Comparison of ENCODE assay signal across 8 cellular contexts in the genomic region with DNA sequence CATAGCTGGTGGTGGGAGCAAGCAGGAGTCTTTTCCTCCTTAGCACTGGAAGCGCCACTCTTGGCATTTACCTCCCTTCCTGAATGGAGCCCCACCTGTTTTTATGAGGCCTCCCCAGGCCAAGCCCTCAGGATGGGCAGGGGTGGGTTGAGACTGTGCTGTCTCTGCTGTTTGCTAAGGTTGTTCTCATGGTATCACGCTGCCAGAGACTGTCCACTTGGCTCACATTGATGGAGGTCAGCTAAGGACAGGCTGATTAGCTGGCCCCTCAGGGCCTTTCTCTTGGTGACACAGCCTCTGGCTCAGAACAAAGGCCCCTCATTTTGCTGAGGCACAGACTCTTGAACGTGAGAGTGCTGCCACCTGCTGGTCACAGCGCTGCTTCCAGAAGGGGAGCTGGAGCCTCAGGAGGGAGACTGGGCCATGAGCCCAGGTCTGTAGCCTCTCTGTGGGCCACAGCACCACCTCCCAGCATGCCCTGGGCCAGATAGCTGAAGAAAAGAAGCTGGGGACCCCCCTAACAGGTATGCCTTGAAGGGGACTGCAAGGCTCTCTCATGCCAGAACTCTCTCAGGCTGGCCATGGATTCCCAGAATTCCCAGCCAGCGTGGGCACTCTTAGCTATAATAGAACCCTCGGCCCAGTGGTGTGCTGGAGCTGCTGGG.
DNase-seq lines count a peak whose midpoint lies in the region; ATAC-seq and TF ChIP-seq lines count a peak whose summit lies in the region.

No MANE protein-coding gene starts in this region.

- intact Hi-C loops in activated CD4-positive, alpha-beta T cell treated with anti-CD3 and anti-CD28 coated beads for 36 hours (cut with DNase I, micrococcal nuclease), result loop anchor here (1.0 kb wide), 5 partner anchors 125 to 346 kb away; no protein-coding TSS in a partner anchor
- intact Hi-C loops in colonic mucosa (cut with DNase I) (loop anchor here (2.0 to 5.0 kb wide), 2 partner anchors 123 to 346 kb away; no protein-coding TSS in a partner anchor), right lobe of liver (cut with DNase I) (loop anchor here (10.0 kb wide), 2 partner anchors 120 to 340 kb away; no protein-coding TSS in a partner anchor)

- CTCF ChIA-PET in activated CD4-positive, alpha-beta T cell treated with anti-CD3 and anti-CD28 coated beads for 36 hours (lab: Charles Lee), result interaction anchor here (0.6 to 9.8 kb wide), 68 partner anchors 8 to 466 kb away, joined by 3 to 178 read pairs (median 5); no protein-coding TSS in a partner anchor

- no peak overlapping the region for H3K4me3 Mint-ChIP-seq in activated CD4-positive, alpha-beta T cell treated with anti-CD3 and anti-CD28 coated beads for 36 hours

- H3K27me3 ChIP-seq in colonic mucosa (no peaks in the 10 kb centered on the region), right lobe of liver (no peaks in the 10 kb centered on the region)

- H3K27ac ChIP-seq in colonic mucosa (peak overlapping the region; percentile 59), right lobe of liver (no peak overlapping the region)

- no peaks in the 10 kb centered on the region for H3K9me3 ChIP-seq in colonic mucosa
- no peaks in the 10 kb centered on the region for H3K9me3 ChIP-seq in right lobe of liver

- H3K36me3 ChIP-seq in colonic mucosa (no peaks in the 10 kb centered on the region), right lobe of liver (no peaks in the 10 kb centered on the region)

- H3K27me3 Mint-ChIP-seq in activated CD4-positive, alpha-beta T cell treated with anti-CD3 and anti-CD28 coated beads for 36 hours, result no peaks in the 10 kb centered on the region

- ATAC-seq in GM19023 (IDR thresholded peaks at IDR 0.05; ENCODE audit: unreplicated experiment) (peak; percentile 84), HG03280 (IDR thresholded peaks at IDR 0.05; ENCODE audit: unreplicated experiment) (peak; percentile 78), right lobe of liver (peak; percentile 84 to 94 (median 92))
- peak; percentile 93 for ATAC-seq in activated CD4-positive, alpha-beta T cell treated with anti-CD3 and anti-CD28 coated beads for 36 hours

- no peaks in the 10 kb centered on the region for H3K9me3 Mint-ChIP-seq in activated CD4-positive, alpha-beta T cell treated with anti-CD3 and anti-CD28 coated beads for 36 hours (ENCODE audit: low read depth)

- H3K4me3 ChIP-seq in colonic mucosa, result no peak overlapping the region
- no peak overlapping the region for H3K4me3 ChIP-seq in right lobe of liver

- H3K36me3 Mint-ChIP-seq in activated CD4-positive, alpha-beta T cell treated with anti-CD3 and anti-CD28 coated beads for 36 hours (ENCODE audit: low read depth), result no peaks in the 10 kb centered on the region

- TF ChIP-seq CTCF in colonic mucosa (IDR thresholded peaks at IDR 0.05), result peak; percentile 90
- peak; percentile 92 to 96 (median 94) for TF ChIP-seq CTCF in right lobe of liver (IDR thresholded peaks at IDR 0.05)

- 50% methylated on average over 2 of the region's 6 CpGs for WGBS in right lobe of liver (ENCODE audit: insufficient coverage, low coverage, low lambda C conversion rate, missing lambda C conversion rate)

- peaks cover 5% of the 10 kb centered on the region for H3K4me1 Mint-ChIP-seq in activated CD4-positive, alpha-beta T cell treated with anti-CD3 and anti-CD28 coated beads for 36 hours

- no peak for TF ChIP-seq POLR2A in right lobe of liver (IDR thresholded peaks at IDR 0.05)

- H3K9ac ChIP-seq in colonic mucosa (ENCODE audit: low read depth in 2 of 2, low read length in 2 of 2), result peak overlapping the region in 1 of 2 donors; percentile 65

- H3K4me1 ChIP-seq in colonic mucosa, result peaks cover 16% of the 10 kb centered on the region
- H3K4me1 ChIP-seq in right lobe of liver, result peaks cover 0 to 7% (median 1%) of the 10 kb centered on the region in 4 donors

- DNase-seq in AML-193 (lab: John Stamatoyannopoulos, UW) (peak; percentile 56 to 60), NCI-H446 treated with DMSO at 0.1 percent for 48 hours (lab: John Stamatoyannopoulos, UW) (peak; percentile 67), colonic mucosa (peak; percentile 94), right lobe of liver (peak; percentile 86 to 87 (median 87))
- peak; percentile 94 for DNase-seq in activated CD4-positive, alpha-beta T cell treated with anti-CD3 and anti-CD28 coated beads for 36 hours
- DNase-seq in stimulated activated CD4-positive, alpha-beta T cell treated with anti-CD3 and anti-CD28 coated beads, TNF-alpha, amount 100 ng/mL, for 1 hour (ENCODE audit: low read depth in 3 of 3, low spot score in 1 of 3), result peak; percentile 67 to 90 (median 74)

- POLR2A ChIA-PET in activated CD4-positive, alpha-beta T cell treated with anti-CD3 and anti-CD28 coated beads for 36 hours (lab: Charles Lee), result no interaction called here

- no peak overlapping the region for H3K27ac Mint-ChIP-seq in activated CD4-positive, alpha-beta T cell treated with anti-CD3 and anti-CD28 coated beads for 36 hours
